Comparison of ENCODE assay signal across 34 cellular contexts in genomic region chr22:40894417-40894816, GRCh38. TPM values are rescaled to one million over a fixed set of nuclear protein-coding genes. Genes with fewer than 3 reads are reported as not detected.
"Had no signal": no experiment of that assay in that cellular context is flagged by ENCODE, and none has a peak within 500 bp of the region (broad histone marks: within the 10 kb centered on the region; RNA-seq: fewer than 3 reads in every experiment).

No MANE protein-coding gene starts in this region.

- H3K9me3 ChIP-seq: ascending aorta had no signal

- H3K27me3 ChIP-seq: ascending aorta, cardiac muscle cell had no signal

- H3K4me1 ChIP-seq: ascending aorta had no signal

- ATAC-seq: activated CD8-positive, alpha-beta T cell treated with anti-CD3 and anti-CD28 coated beads for 36 hours; activated naive CD8-positive, alpha-beta T cell treated with anti-CD3 and anti-CD28 coated beads, Interleukin-2, amount 50 U/mL, for 24 hours; activated T-cell treated with anti-CD3 and anti-CD28 coated beads, Interleukin-2, amount 50 U/mL, for 4 hours; activated T-cell treated with anti-CD3 and anti-CD28 coated beads, Interleukin-2, amount 50 U/mL, for 72 hours; activated T-helper 17 cell treated with anti-CD3 and anti-CD28 coated beads, Interleukin-2, amount 50 U/mL, for 72 hours had no signal

- DNase-seq: activated B cell treated with CpG ODN at 0.5 μM for 24 hours; activated CD4-positive, alpha-beta memory T cell treated with anti-CD3 and anti-CD28 coated beads for 36 hours; activated CD4-positive, alpha-beta T cell treated with anti-CD3 and anti-CD28 coated beads for 4 hours; activated CD4-positive, alpha-beta T cell treated with anti-CD3 and anti-CD28 coated beads, Interleukin-2, amount 10 ng/mL, durations not matched to agents 24 days and 14 days; activated CD4-positive, alpha-beta T cell treated with anti-CD3 and anti-CD28 coated beads, Interleukin-2, amount 50 U/mL, for 1 hour; activated CD4-positive, alpha-beta T cell treated with anti-CD3 and anti-CD28 coated beads, Interleukin-2, amount 50 U/mL, for 4 hours; activated CD4-positive, CD25-positive, alpha-beta regulatory T cell treated with anti-CD3 and anti-CD28 coated beads, Interleukin-2, amount 50 U/mL, for 72 hours; activated CD8-positive, alpha-beta memory T cell treated with anti-CD3 and anti-CD28 coated beads, Interleukin-2, amount 50 U/mL, for 4 hours; activated CD8-positive, alpha-beta T cell treated with anti-CD3 and anti-CD28 coated beads for 36 hours; activated effector memory CD4-positive, alpha-beta T cell treated with anti-CD3 and anti-CD28 coated beads, Interleukin-2, amount 50 U/mL, for 16 hours; activated gamma-delta T cell treated with Interleukin-2 at 50 U/mL for 16 hours; activated naive CD4-positive, alpha-beta T cell; activated naive CD4-positive, alpha-beta T cell treated with anti-CD3 and anti-CD28 coated beads, Interleukin-2, amount 10 ng/mL, durations not matched to agents 7 days and 5 days; activated naive CD8-positive, alpha-beta T cell treated with anti-CD3 and anti-CD28 coated beads, Interleukin-2, amount 10 ng/mL, durations not matched to agents 7 days and 5 days; activated naive CD8-positive, alpha-beta T cell treated with anti-CD3 and anti-CD28 coated beads, Interleukin-2, amount 50 U/mL, for 24 hours; activated T-cell treated with anti-CD3 and anti-CD28 coated beads for 4 hours; activated T-cell treated with anti-CD3 and anti-CD28 coated beads, Interleukin-2, amount 50 U/mL, for 1 hour; activated T-cell treated with anti-CD3 and anti-CD28 coated beads, Interleukin-2, amount 50 U/mL, for 4 hours; activated T-cell treated with anti-CD3 and anti-CD28 coated beads, Interleukin-2, amount 50 U/mL, for 72 hours; amygdala; anterior cingulate cortex; central memory CD4-positive, alpha-beta T cell; SW 1271; T-helper 1 cell; T-helper 2 cell; T-helper 9 cell had no signal

- H3K27ac ChIP-seq: ascending aorta, cardiac muscle cell, VCaP had no signal

- H3K4me3 ChIP-seq: ascending aorta, cardiac muscle cell had no signal

RNA-seq across cellular contexts. Expression of gene DNAJB7, which starts 32.5 kb away (rescaled TPM):
- total RNA-seq: activated B cell treated with CpG ODN at 0.5 μM for 24 hours; activated CD4-positive, alpha-beta memory T cell treated with anti-CD3 and anti-CD28 coated beads for 36 hours; activated CD4-positive, alpha-beta T cell treated with anti-CD3 and anti-CD28 coated beads, Interleukin-2, amount 10 ng/mL, durations not matched to agents 24 days and 14 days; activated CD8-positive, alpha-beta memory T cell treated with anti-CD3 and anti-CD28 coated beads for 36 hours; activated CD8-positive, alpha-beta T cell treated with anti-CD3 and anti-CD28 coated beads for 36 hours; activated naive CD8-positive, alpha-beta T cell treated with anti-CD3 and anti-CD28 coated beads, Interleukin-2, amount 10 ng/mL, durations not matched to agents 7 days and 5 days; activated T-cell treated with anti-CD3 and anti-CD28 coated beads, Interleukin-2, amount 50 U/mL, for 4 hours; activated T-cell treated with anti-CD3 and anti-CD28 coated beads, Interleukin-2, amount 50 U/mL, for 72 hours; activated T-helper 1 cell treated with anti-CD3 and anti-CD28 coated beads, Interleukin-12 subunit alpha, Interleukin-12 subunit beta, Interleukin-2, Interleukin-4 antibody, amounts not matched to agents 30 ng/mL and 10 ng/mL and 1 ng/mL, durations not matched to agents 14 hours and 24 hours and 36 hours; activated T-helper 17 cell treated with anti-CD3 and anti-CD28 coated beads, Interleukin-2, amount 50 U/mL, for 72 hours; ascending aorta; bronchial epithelial cell; cardiac muscle cell had no signal
- polyA plus RNA-seq: adipose tissue had no signal
